Comparison of ENCODE assay signal across 9 cellular contexts in genomic region chr7:157272351-157273207, GRCh38.
DNase-seq lines count a peak whose midpoint lies in the region; ATAC-seq and TF ChIP-seq lines count a peak whose summit lies in the region.
"Had no signal": no experiment of that assay in that cellular context is flagged by ENCODE, and none has a peak within 500 bp of the region (broad histone marks: within the 10 kb centered on the region; RNA-seq: fewer than 3 reads in every experiment).

No MANE protein-coding gene starts in this region.

- H3K9me3 Mint-ChIP-seq in activated T-cell treated with anti-CD3 and anti-CD28 coated beads, Interleukin-2, amount 50 U/mL, for 24 hours: no peaks in the 10 kb centered on the region
- no peaks in the 10 kb centered on the region for H3K9me3 Mint-ChIP-seq in activated T-cell treated with anti-CD3 and anti-CD28 coated beads, Interleukin-2, amount 50 U/mL, for 4 hours
- H3K9me3 Mint-ChIP-seq in naive thymus-derived CD8-positive, alpha-beta T cell: no peaks in the 10 kb centered on the region
- H3K9me3 Mint-ChIP-seq: memory B cell had no signal

- peak overlapping the region; percentile 66 for H3K27ac Mint-ChIP-seq in activated T-cell treated with anti-CD3 and anti-CD28 coated beads, Interleukin-2, amount 50 U/mL, for 24 hours
- H3K27ac Mint-ChIP-seq in naive thymus-derived CD8-positive, alpha-beta T cell: peak overlapping the region in 8 of 10 donors; percentile 28 to 80 (median 54)
- H3K27ac Mint-ChIP-seq: memory B cell had no signal

- H3K27me3 Mint-ChIP-seq in activated T-cell treated with anti-CD3 and anti-CD28 coated beads, Interleukin-2, amount 50 U/mL, for 24 hours: peaks cover 3% of the 10 kb centered on the region
- no peaks in the 10 kb centered on the region for H3K27me3 Mint-ChIP-seq in activated T-cell treated with anti-CD3 and anti-CD28 coated beads, Interleukin-2, amount 50 U/mL, for 4 hours (ENCODE audit: low read depth)
- H3K27me3 Mint-ChIP-seq in naive thymus-derived CD8-positive, alpha-beta T cell: peaks cover 0 to 2% (median 0%) of the 10 kb centered on the region in 5 donors
- H3K27me3 Mint-ChIP-seq: memory B cell had no signal

- WGBS in transverse colon (ENCODE audit: low coverage in 1 of 2), 2 donors: 67 to 74% methylated on average over 3 to 24 of the region's 24 CpGs

- H3K9me3 ChIP-seq in breast epithelium (no peaks in the 10 kb centered on the region), transverse colon (no peaks in the 10 kb centered on the region)

- H3K36me3 Mint-ChIP-seq in activated T-cell treated with anti-CD3 and anti-CD28 coated beads, Interleukin-2, amount 50 U/mL, for 24 hours (ENCODE audit: low read depth): peaks cover 44% of the 10 kb centered on the region
- peaks cover 20% of the 10 kb centered on the region for H3K36me3 Mint-ChIP-seq in activated T-cell treated with anti-CD3 and anti-CD28 coated beads, Interleukin-2, amount 50 U/mL, for 4 hours (ENCODE audit: insufficient read depth)
- peaks cover 0 to 31% (median 3%) of the 10 kb centered on the region in 3 donors for H3K36me3 Mint-ChIP-seq in naive thymus-derived CD8-positive, alpha-beta T cell

- in situ Hi-C loops in transverse colon (cut with MboI; ENCODE audit: low pct_ligation_motif_present in 1 of 4, low pct_unique_long_range_greater_than_20kb in 1 of 4, low sequenced_read_pairs in 3 of 4): no loop called here

- H3K27ac ChIP-seq in breast epithelium: peak overlapping the region; percentile 74 to 83
- H3K27ac ChIP-seq in transverse colon: peak overlapping the region; percentile 50 to 75 (median 56)

- POLR2A ChIA-PET in naive thymus-derived CD8-positive, alpha-beta T cell (lab: Charles Lee): no interaction called here

- TF ChIP-seq POLR2A in breast epithelium (IDR thresholded peaks at IDR 0.05) (no peak), transverse colon (IDR thresholded peaks at IDR 0.05) (no peak)

- intact Hi-C loops in breast epithelium (cut with DNase I; ENCODE audit: low total_unique reads): no loop called here
- intact Hi-C loops in transverse colon (cut with DNase I; ENCODE audit: low total_unique reads): loop anchor here (10.0 kb wide), 1 partner anchor 328 kb away; the partner anchor contains the start of gene NOM1

- peaks cover 26% of the 10 kb centered on the region for H3K4me1 Mint-ChIP-seq in activated T-cell treated with anti-CD3 and anti-CD28 coated beads, Interleukin-2, amount 50 U/mL, for 24 hours (ENCODE audit: low read depth)
- H3K4me1 Mint-ChIP-seq in activated T-cell treated with anti-CD3 and anti-CD28 coated beads, Interleukin-2, amount 50 U/mL, for 4 hours (ENCODE audit: low read depth): peaks cover 26% of the 10 kb centered on the region
- H3K4me1 Mint-ChIP-seq in naive thymus-derived CD8-positive, alpha-beta T cell: peaks cover 2 to 36% (median 25%) of the 10 kb centered on the region in 4 donors

- ATAC-seq in activated T-cell treated with anti-CD3 and anti-CD28 coated beads, Interleukin-2, amount 50 U/mL, for 4 hours: no peak
- ATAC-seq in naive thymus-derived CD8-positive, alpha-beta T cell: no peak
- ATAC-seq in GM18858 (IDR thresholded peaks at IDR 0.05; ENCODE audit: unreplicated experiment): no peak
- ATAC-seq in HG03378 (IDR thresholded peaks at IDR 0.05; ENCODE audit: unreplicated experiment): no peak

- H3K27me3 ChIP-seq in breast epithelium (no peaks in the 10 kb centered on the region), transverse colon (no peaks in the 10 kb centered on the region)

- no peak for TF ChIP-seq CTCF in breast epithelium (IDR thresholded peaks at IDR 0.05)
- no peak for TF ChIP-seq CTCF in transverse colon (IDR thresholded peaks at IDR 0.05)

- H3K36me3 ChIP-seq in breast epithelium: peaks cover 8% of the 10 kb centered on the region
- H3K36me3 ChIP-seq in transverse colon: peaks cover 0 to 8% (median 4%) of the 10 kb centered on the region in 4 donors

- no peak overlapping the region for H3K4me3 Mint-ChIP-seq in activated T-cell treated with anti-CD3 and anti-CD28 coated beads, Interleukin-2, amount 50 U/mL, for 24 hours
- H3K4me3 Mint-ChIP-seq in activated T-cell treated with anti-CD3 and anti-CD28 coated beads, Interleukin-2, amount 50 U/mL, for 4 hours: no peak overlapping the region
- no peak overlapping the region for H3K4me3 Mint-ChIP-seq in naive thymus-derived CD8-positive, alpha-beta T cell
- H3K4me3 Mint-ChIP-seq: memory B cell had no signal

- H3K4me1 ChIP-seq in breast epithelium (peaks cover 4 to 17% of the 10 kb centered on the region in 2 donors), transverse colon (peaks cover 6 to 25% (median 13%) of the 10 kb centered on the region in 4 donors)

- no peak for TF ChIP-seq EP300 in transverse colon (IDR thresholded peaks at IDR 0.05; ENCODE audit: low read depth)

- no peak for DNase-seq in activated T-cell treated with anti-CD3 and anti-CD28 coated beads, Interleukin-2, amount 50 U/mL, for 24 hours
- no peak for DNase-seq in activated T-cell treated with anti-CD3 and anti-CD28 coated beads, Interleukin-2, amount 50 U/mL, for 4 hours
- DNase-seq in breast epithelium (ENCODE audit: low spot score in 2 of 2): no peak
- no peak for DNase-seq in naive thymus-derived CD8-positive, alpha-beta T cell
- no peak for DNase-seq in transverse colon
- no peak for DNase-seq in CD1c-positive myeloid dendritic cell (ENCODE audit: extremely low spot score)

- H3K4me3 ChIP-seq in breast epithelium: no peak overlapping the region
- no peak overlapping the region for H3K4me3 ChIP-seq in transverse colon
